24 cellular contexts compared by ENCODE assay signal in the genomic region with DNA sequence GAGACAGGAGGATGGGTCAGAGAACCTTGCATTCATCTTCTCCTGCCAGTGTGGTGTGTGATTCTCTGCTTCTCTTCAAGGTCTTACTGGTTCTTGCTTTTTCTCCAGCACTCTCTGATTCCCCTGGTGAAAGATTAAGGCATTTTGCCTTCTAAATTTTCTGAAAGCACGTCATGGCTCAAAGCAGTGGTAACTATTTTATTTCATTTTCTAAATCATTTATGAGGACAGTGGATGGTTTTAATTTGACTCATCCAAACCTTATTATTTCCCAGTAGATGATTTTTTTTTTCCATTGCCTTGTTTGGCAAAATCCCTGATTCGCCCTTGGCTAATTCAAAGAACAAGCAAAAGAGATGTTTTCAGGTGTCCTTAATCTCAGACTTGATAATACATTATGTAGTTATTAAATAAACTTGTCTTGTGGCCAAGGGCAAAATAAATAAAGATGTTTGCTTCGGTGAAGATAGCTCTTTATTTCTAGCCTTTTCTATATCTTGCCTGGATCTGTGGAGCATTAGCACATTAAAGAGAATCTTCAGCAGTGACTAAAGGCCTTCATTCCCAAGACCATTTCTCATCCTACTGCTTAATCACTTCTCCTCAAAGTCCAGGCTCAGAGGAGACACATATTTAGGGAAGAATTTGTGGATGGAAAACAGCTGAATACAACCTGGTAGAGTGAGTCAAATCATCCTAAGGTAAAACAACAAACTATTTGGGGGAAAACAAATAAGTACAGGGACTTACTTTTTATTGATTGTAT.
DNase-seq lines count a peak whose midpoint lies in the region; ATAC-seq lines count a peak whose summit lies in the region.
"Had no signal": no experiment of that assay in that cellular context is flagged by ENCODE, and none has a peak within 500 bp of the region (broad histone marks: within the 10 kb centered on the region; RNA-seq: fewer than 3 reads in every experiment).

No MANE protein-coding gene starts in this region.

- H2AK5ac ChIP-seq in mesendoderm (ENCODE audit: low read length) = no peak overlapping the region

- no peak overlapping the region for H2BK15ac ChIP-seq in mesendoderm (replicated peaks; ENCODE audit: low read depth)

- H3K18ac ChIP-seq in mesendoderm (ENCODE audit: low read length) = no peak overlapping the region

- no peak overlapping the region for H3K23ac ChIP-seq in mesendoderm (ENCODE audit: low read length)

- H3K56ac ChIP-seq in mesendoderm (ENCODE audit: low read length) = peak overlapping the region; percentile 22

- intact Hi-C loops in right cardiac atrium (cut with DNase I) = no loop called here

- ATAC-seq in right cardiac atrium = no peak
- ATAC-seq: activated T-helper 17 cell treated with anti-CD3 and anti-CD28 coated beads, Interleukin-2, amount 50 U/mL, for 72 hours; stimulated activated memory B cell treated with anti-CD40 and anti-IgM and Interleukin-4, amounts not matched to agents 10 μg/mL and 1 μg/mL and 100 μg/mL, for 72 hours had no signal

- H2BK5ac ChIP-seq in mesendoderm (ENCODE audit: low read length) = no peak overlapping the region

- H3K36me3 ChIP-seq in adipocyte (ENCODE audit: control insufficient read depth, insufficient read depth, low read length, severe bottlenecking) (no peaks in the 10 kb centered on the region), mesendoderm (ENCODE audit: control insufficient read depth, insufficient read depth, low read length) (no peaks in the 10 kb centered on the region)
- H3K36me3 ChIP-seq: prostate gland, spleen, thoracic aorta, WERI-Rb-1 had no signal

- no peaks in the 10 kb centered on the region for H3K9me3 ChIP-seq in adipocyte (ENCODE audit: control insufficient read depth, low read length)
- no peaks in the 10 kb centered on the region for H3K9me3 ChIP-seq in right cardiac atrium (ENCODE audit: control insufficient read depth, low read length)
- H3K9me3 ChIP-seq: prostate gland, spleen, thoracic aorta had no signal

- H3K4me1 ChIP-seq in adipocyte (ENCODE audit: control insufficient read depth, insufficient read depth, low read length) (peaks cover 13% of the 10 kb centered on the region), mesendoderm (ENCODE audit: control insufficient read depth, low read depth, low read length) (no peaks in the 10 kb centered on the region), right cardiac atrium (ENCODE audit: control insufficient read depth, insufficient read depth, low read length) (no peaks in the 10 kb centered on the region)
- H3K4me1 ChIP-seq: prostate gland, spleen had no signal

- no peaks in the 10 kb centered on the region for H3K79me2 ChIP-seq in mesendoderm (ENCODE audit: control insufficient read depth, insufficient read depth, low read length)

- H3K27ac ChIP-seq in mesendoderm (ENCODE audit: low read depth, low read length) (no peak overlapping the region), right cardiac atrium (ENCODE audit: low read length) (no peak overlapping the region), caudate nucleus (ENCODE audit: low read depth, low read length) (no peak overlapping the region)
- H3K27ac ChIP-seq: prostate gland, SK-N-MC, spleen, thoracic aorta, WERI-Rb-1 had no signal

- no peak overlapping the region for H4K8ac ChIP-seq in mesendoderm (ENCODE audit: low read depth, low read length)

- H3K4me2 ChIP-seq in mesendoderm (ENCODE audit: low read length) = no peak overlapping the region

- peak overlapping the region; percentile 72 for H3K4ac ChIP-seq in mesendoderm (ENCODE audit: low read depth, low read length)

- H2BK120ac ChIP-seq in mesendoderm (ENCODE audit: low read depth, low read length) = no peak overlapping the region

- H3K9ac ChIP-seq in adipocyte (ENCODE audit: low read length) = peak overlapping the region; percentile 47
- H3K9ac ChIP-seq in mesendoderm (ENCODE audit: low read length) = no peak overlapping the region

- WGBS in mesendoderm (ENCODE audit: extremely low coverage, insufficient coverage, low lambda C conversion rate) = no CpG with 5 or more reads among the region's 3 CpGs
- WGBS in right cardiac atrium = 83% methylated on average over 3 of the region's 3 CpGs

- no peaks in the 10 kb centered on the region for H3K79me1 ChIP-seq in mesendoderm (ENCODE audit: low read length)

- no peaks in the 10 kb centered on the region for H3K27me3 ChIP-seq in adipocyte (replicated peaks; ENCODE audit: control insufficient read depth, insufficient read depth, low read length)
- no peaks in the 10 kb centered on the region for H3K27me3 ChIP-seq in mesendoderm (ENCODE audit: insufficient read depth, low read length, poor library complexity)
- H3K27me3 ChIP-seq in right cardiac atrium (ENCODE audit: control insufficient read depth, insufficient read depth) = no peaks in the 10 kb centered on the region
- H3K27me3 ChIP-seq: spleen had no signal

- H4K5ac ChIP-seq in mesendoderm (ENCODE audit: low read length) = no peak overlapping the region

- peak overlapping the region; percentile 20 for H3K4me3 ChIP-seq in adipocyte (ENCODE audit: low read length)
- H3K4me3 ChIP-seq in mesendoderm (ENCODE audit: low read length) = no peak overlapping the region
- H3K4me3 ChIP-seq in right cardiac atrium (ENCODE audit: low read length) = no peak overlapping the region
- H3K4me3 ChIP-seq: prostate gland, SK-N-MC, spleen, thoracic aorta had no signal

- DNase-seq in GM04504 (ENCODE audit: low read depth) (peak; percentile 44), adipocyte (ENCODE audit: low read depth) (peak; percentile 8), mesendoderm (peak; percentile 65), right cardiac atrium (no peak), SKM-1 (lab: John Stamatoyannopoulos, UW; ENCODE audit: unreplicated experiment) (no peak), caudate nucleus (lab: John Stamatoyannopoulos, UW) (no peak)
- no peak for DNase-seq in activated CD4-positive, alpha-beta T cell treated with anti-CD3 and anti-CD28 coated beads for 48 hours
- DNase-seq: cerebellar nuclear complex; foreskin melanocyte; hippocampal formation; immature natural killer cell; NCI-H1105 treated with DMSO at 0.1 percent for 48 hours; NCI-H2029; NCI-H2227 treated with DMSO at 0.1 percent for 48 hours; NCI-H748 treated with DMSO at 0.1 percent for 48 hours; spleen; stimulated activated CD4-positive, alpha-beta T cell treated with anti-CD3 and anti-CD28 coated beads, Interleukin-2, amount 100 ng/mL, for 48 hours; T-helper 9 cell; WERI-Rb-1 had no signal

Comparison
In these comparisons a context has a peak if more than half of its experiments do, and no peak if none do; other contexts are left out.
1. DNase-seq: peak in GM04504 (single experiment), adipocyte (single experiment) and mesendoderm (single experiment); none in activated CD4-positive, alpha-beta T cell treated with anti-CD3 and anti-CD28 coated beads for 48 hours (single experiment), right cardiac atrium (0 of 3), SKM-1 (single experiment) and caudate nucleus (0 of 61).